ENCODE assay signal across 26 cellular contexts in genomic region chr6:21450628-21451027, GRCh38.
"Had no signal": no experiment of that assay in that cellular context is flagged by ENCODE, and none has a peak within 500 bp of the region (broad histone marks: within the 10 kb centered on the region; RNA-seq: fewer than 3 reads in every experiment).

No MANE protein-coding gene starts in this region.

- H3K27ac ChIP-seq: ascending aorta, breast epithelium, cardiac muscle cell, colonic mucosa, esophagus muscularis mucosa, foreskin keratinocyte, gastrocnemius medialis, heart left ventricle had no signal

- H3K4me1 ChIP-seq: ascending aorta, colonic mucosa, foreskin keratinocyte, gastrocnemius medialis had no signal

- H3K27me3 ChIP-seq: ascending aorta, breast epithelium, cardiac muscle cell, colonic mucosa, esophagus muscularis mucosa, foreskin keratinocyte, gastrocnemius medialis, heart left ventricle had no signal

- DNase-seq: activated CD4-positive, alpha-beta memory T cell treated with anti-CD3 and anti-CD28 coated beads, Interleukin-2, amount 10 ng/mL, durations not matched to agents 7 days and 5 days; activated CD4-positive, alpha-beta T cell treated with anti-CD3 and anti-CD28 coated beads for 1 hour; activated CD4-positive, alpha-beta T cell treated with anti-CD3 and anti-CD28 coated beads for 4 hours; activated CD4-positive, alpha-beta T cell treated with anti-CD3 and anti-CD28 coated beads, Interleukin-2, amount 10 ng/mL, durations not matched to agents 7 days and 5 days; activated CD4-positive, alpha-beta T cell treated with anti-CD3 and anti-CD28 coated beads, Interleukin-2, amount 50 U/mL, for 4 hours; activated CD8-positive, alpha-beta memory T cell treated with anti-CD3 and anti-CD28 coated beads, Interleukin-2, amount 50 U/mL, for 48 hours; activated gamma-delta T cell; activated naive CD4-positive, alpha-beta T cell; activated naive CD4-positive, alpha-beta T cell treated with anti-CD3 and anti-CD28 coated beads, Interleukin-2, amount 10 ng/mL, durations not matched to agents 7 days and 5 days; activated naive CD8-positive, alpha-beta T cell treated with anti-CD3 and anti-CD28 coated beads, Interleukin-2, amount 10 ng/mL, durations not matched to agents 7 days and 5 days; activated T-cell treated with anti-CD3 and anti-CD28 coated beads for 4 hours; activated T-cell treated with anti-CD3 and anti-CD28 coated beads, Interleukin-2, amount 50 U/mL, for 24 hours; activated T-cell treated with anti-CD3 and anti-CD28 coated beads, Interleukin-2, amount 50 U/mL, for 72 hours; central memory CD4-positive, alpha-beta T cell; cerebellar nuclear complex; colonic mucosa; effector memory CD4-positive, alpha-beta T cell; foreskin keratinocyte; gastrocnemius medialis; glutamatergic neuron; heart left ventricle; T-helper 2 cell had no signal

- H3K9me3 ChIP-seq: ascending aorta, breast epithelium, colonic mucosa, esophagus muscularis mucosa, gastrocnemius medialis, heart left ventricle had no signal

- H3K4me3 ChIP-seq: ascending aorta, breast epithelium, cardiac muscle cell, colonic mucosa, esophagus muscularis mucosa, gastrocnemius medialis, heart left ventricle had no signal

- H3K36me3 ChIP-seq: ascending aorta, breast epithelium, cardiac muscle cell, colonic mucosa, esophagus muscularis mucosa, gastrocnemius medialis, heart left ventricle had no signal
